In the genomic region with DNA sequence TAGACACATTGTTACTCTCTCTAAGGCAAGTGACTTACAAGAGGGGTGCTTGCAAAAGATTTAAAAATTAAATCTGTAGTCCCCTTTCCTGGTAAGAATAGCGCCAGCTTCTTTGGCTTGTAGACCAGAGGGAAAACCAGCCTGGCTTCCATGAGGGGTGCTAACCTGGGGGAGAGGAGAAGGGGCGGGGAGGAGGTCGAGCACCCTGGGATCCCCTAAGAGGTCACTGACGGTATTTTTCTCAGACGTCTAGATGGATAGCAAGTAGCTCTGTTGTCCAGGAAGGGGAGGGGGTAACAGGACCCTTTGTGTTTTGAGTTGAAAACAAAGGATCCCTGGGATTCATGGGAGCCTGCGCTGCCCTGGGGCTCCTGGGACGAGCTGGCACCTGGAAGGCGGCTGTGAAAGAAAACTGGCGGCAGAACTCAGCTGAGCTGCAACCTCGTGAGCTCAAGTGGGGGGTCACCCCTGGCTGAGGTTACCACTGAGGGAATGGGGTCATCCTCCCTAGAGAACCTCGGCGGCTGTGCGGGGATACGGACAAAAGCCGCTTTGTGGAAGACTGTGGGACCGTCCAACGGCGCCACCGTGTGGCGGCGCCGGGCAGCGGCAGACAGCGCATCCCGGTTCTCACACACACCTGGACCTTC, we compare ENCODE assay signal across 8 cellular contexts. TPM values are rescaled to one million over a fixed set of nuclear protein-coding genes. Genes with fewer than 3 reads are reported as not detected.
DNase-seq lines count a peak whose midpoint lies in the region; ATAC-seq, FAIRE-seq and TF ChIP-seq lines count a peak whose summit lies in the region.

No MANE protein-coding gene starts in this region.

- 10% methylated on average over 25 of the region's 25 CpGs for WGBS in pancreas, 2 donors

- no peaks in the 10 kb centered on the region for H3K27me3 ChIP-seq in pancreas
- no peaks in the 10 kb centered on the region for H3K27me3 ChIP-seq in vagina

- no peak overlapping the region for H3K27ac ChIP-seq in pancreas
- no peak overlapping the region for H3K27ac ChIP-seq in vagina

- intact Hi-C loops in Right ventricle myocardium inferior (cut with DNase I), result loop anchor here (1.0 to 5.0 kb wide), 2 partner anchors 144 to 692 kb away; no protein-coding TSS in a partner anchor
- intact Hi-C loops in pancreas (cut with DNase I), result no loop called here
- intact Hi-C loops in vagina (cut with DNase I), result no loop called here

- ATAC-seq in GM19455 (IDR thresholded peaks at IDR 0.05; ENCODE audit: unreplicated experiment), result peak; percentile 82
- ATAC-seq in HG03571 (IDR thresholded peaks at IDR 0.05; ENCODE audit: unreplicated experiment), result peak; percentile 77
- peak; percentile 81 for ATAC-seq in Right ventricle myocardium inferior
- peak; percentile 95 to 98 (median 96) for ATAC-seq in pancreas

- no peak for FAIRE-seq in D721Med (lab: Jason Lieb, UNC)
- no peak for FAIRE-seq in pancreas (lab: Jason Lieb, UNC)

- TF ChIP-seq CTCF in D721Med (IDR thresholded peaks at IDR 0.05; ENCODE audit: insufficient read depth, missing control alignments) (peak; percentile 76), pancreas (IDR thresholded peaks at IDR 0.05) (peak; percentile 81 to 96 (median 94)), vagina (IDR thresholded peaks at IDR 0.05) (peak; percentile 36 to 81 (median 66))

- H3K4me1 ChIP-seq in pancreas (peaks cover 0 to 16% (median 0%) of the 10 kb centered on the region in 3 donors), vagina (no peaks in the 10 kb centered on the region)

- DNase-seq in D721Med (ENCODE audit: insufficient read length, low spot score) (peak; percentile 61), Right ventricle myocardium inferior (ENCODE audit: missing footprints) (peak; percentile 73), pancreas (peak; percentile 56 to 90 (median 80)), vagina (ENCODE audit: extremely low spot score in 2 of 2) (peak in 1 of 2 donors; percentile 58)
- peak; percentile 28 for DNase-seq in activated gamma-delta T cell treated with anti-CD3 and anti-CD28 coated beads, Interleukin-2, amount 50 U/mL, for 16 hours (ENCODE audit: low read depth)

- no peaks in the 10 kb centered on the region for H3K9me3 ChIP-seq in pancreas
- H3K9me3 ChIP-seq in vagina, result no peaks in the 10 kb centered on the region

- H3K4me3 ChIP-seq in pancreas, result peak overlapping the region in 2 of 4 donors; percentile 16 to 31
- no peak overlapping the region for H3K4me3 ChIP-seq in vagina

- H3K36me3 ChIP-seq in pancreas (no peaks in the 10 kb centered on the region), vagina (no peaks in the 10 kb centered on the region)

- no peak for TF ChIP-seq POLR2A in vagina (IDR thresholded peaks at IDR 0.05)

TF ChIP-seq in PFSK-1, 5 proteins besides CTCF, POLR2A, EP300 and RAD21:
- TF ChIP-seq FOXP2 (optimal IDR thresholded peaks at IDR 0.05; ENCODE audit: borderline replicate concordance, extremely low read depth, extremely low read length, insufficient read depth), result peak; percentile 47
- TF ChIP-seq, protein P1, sequence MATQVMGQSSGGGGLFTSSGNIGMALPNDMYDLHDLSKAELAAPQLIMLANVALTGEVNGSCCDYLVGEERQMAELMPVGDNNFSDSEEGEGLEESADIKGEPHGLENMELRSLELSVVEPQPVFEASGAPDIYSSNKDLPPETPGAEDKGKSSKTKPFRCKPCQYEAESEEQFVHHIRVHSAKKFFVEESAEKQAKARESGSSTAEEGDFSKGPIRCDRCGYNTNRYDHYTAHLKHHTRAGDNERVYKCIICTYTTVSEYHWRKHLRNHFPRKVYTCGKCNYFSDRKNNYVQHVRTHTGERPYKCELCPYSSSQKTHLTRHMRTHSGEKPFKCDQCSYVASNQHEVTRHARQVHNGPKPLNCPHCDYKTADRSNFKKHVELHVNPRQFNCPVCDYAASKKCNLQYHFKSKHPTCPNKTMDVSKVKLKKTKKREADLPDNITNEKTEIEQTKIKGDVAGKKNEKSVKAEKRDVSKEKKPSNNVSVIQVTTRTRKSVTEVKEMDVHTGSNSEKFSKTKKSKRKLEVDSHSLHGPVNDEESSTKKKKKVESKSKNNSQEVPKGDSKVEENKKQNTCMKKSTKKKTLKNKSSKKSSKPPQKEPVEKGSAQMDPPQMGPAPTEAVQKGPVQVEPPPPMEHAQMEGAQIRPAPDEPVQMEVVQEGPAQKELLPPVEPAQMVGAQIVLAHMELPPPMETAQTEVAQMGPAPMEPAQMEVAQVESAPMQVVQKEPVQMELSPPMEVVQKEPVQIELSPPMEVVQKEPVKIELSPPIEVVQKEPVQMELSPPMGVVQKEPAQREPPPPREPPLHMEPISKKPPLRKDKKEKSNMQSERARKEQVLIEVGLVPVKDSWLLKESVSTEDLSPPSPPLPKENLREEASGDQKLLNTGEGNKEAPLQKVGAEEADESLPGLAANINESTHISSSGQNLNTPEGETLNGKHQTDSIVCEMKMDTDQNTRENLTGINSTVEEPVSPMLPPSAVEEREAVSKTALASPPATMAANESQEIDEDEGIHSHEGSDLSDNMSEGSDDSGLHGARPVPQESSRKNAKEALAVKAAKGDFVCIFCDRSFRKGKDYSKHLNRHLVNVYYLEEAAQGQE (IDR thresholded peaks at IDR 0.05; ENCODE audit: insufficient read depth in 1 of 2, low read depth in 2 of 2, low read length in 2 of 2), result no peak
- no peak for TF ChIP-seq POLR2AphosphoS5 (IDR thresholded peaks at IDR 0.05; ENCODE audit: low read depth, low read length)
- no peak for TF ChIP-seq SIN3A (IDR thresholded peaks at IDR 0.05; ENCODE audit: borderline replicate concordance, insufficient read depth, low read length)
- TF ChIP-seq TAF1 (IDR thresholded peaks at IDR 0.05; ENCODE audit: borderline replicate concordance, insufficient read depth, low read length), result no peak
TF ChIP-seq in PFSK-1: peak in this region for 1.

RNA-seq across cellular contexts. Expression of a gene that starts 37.8 kb away (rescaled TPM):
- polyA plus RNA-seq in PFSK-1 (2012; ENCODE audit: insufficient read length, low read depth), result 47.6 TPM
- total RNA-seq in Right ventricle myocardium inferior (53.9 TPM), pancreas (10 to 100 TPM; 15.4 to 28.5 (median 22.4) TPM), vagina (34.1 TPM)
- 10 to 100 TPM in 1 of 2 donors, 1 to 10 TPM in 1; 7.5 to 13.3 TPM for polyA plus RNA-seq in pancreas

RNA-seq across cellular contexts. Expression of a gene that starts 48.1 kb away (rescaled TPM):
- 15.8 TPM for polyA plus RNA-seq in PFSK-1 (2012; ENCODE audit: insufficient read length, low read depth)
- 0.84 TPM for total RNA-seq in Right ventricle myocardium inferior
- 10 to 100 TPM; 16.1 to 29.4 (median 19.9) TPM for total RNA-seq in pancreas
- polyA plus RNA-seq in pancreas, result 10 to 100 TPM; 26.2 to 36.8 TPM
- not detected for total RNA-seq in vagina
